ENCODE assay signal across 8 cellular contexts in genomic region chr7:107579881-107580715, GRCh38. TPM values are rescaled to one million over a fixed set of nuclear protein-coding genes. Genes with fewer than 3 reads are reported as not detected.
DNase-seq lines count a peak whose midpoint lies in the region; ATAC-seq and TF ChIP-seq lines count a peak whose summit lies in the region.

BCAP29 (plus strand) TSS chr7:107580246; CDS start chr7:107580773, 527 bp downstream.

- H3K27me3 Mint-ChIP-seq in T-helper 1 cell treated with Interleukin-12 subunit alpha and Interleukin-12 subunit beta and Interleukin-4 antibody, amounts not matched to agents 30 μg/mL and 1 μg/mL, for 36 hours (ENCODE audit: low read depth) = no peaks in the 10 kb centered on the region

- TF ChIP-seq CTCF in GM12875 (IDR thresholded peaks at IDR 0.05; ENCODE audit: borderline replicate concordance, insufficient read depth, low read depth, low read length) (peak; percentile 39; the same call in 1 of the 2 replicates), HFF-Myc (IDR thresholded peaks at IDR 0.05; ENCODE audit: low read depth, low read length, missing control alignments) (no peak), psoas muscle (IDR thresholded peaks at IDR 0.05) (peak; percentile 43), vagina (IDR thresholded peaks at IDR 0.05) (no peak)

- no peaks in the 10 kb centered on the region for H3K9me3 Mint-ChIP-seq in T-helper 1 cell treated with Interleukin-12 subunit alpha and Interleukin-12 subunit beta and Interleukin-4 antibody, amounts not matched to agents 30 μg/mL and 1 μg/mL, for 36 hours

- no peak for DNase-seq in HFF-Myc (ENCODE audit: extremely low read depth, low read depth)
- peak; percentile 90 for DNase-seq in NAMALWA (ENCODE audit: low spot score)
- DNase-seq in amygdala (lab: John Stamatoyannopoulos, UW) = peak in 55 of 56 donors; percentile 3 to 83 (median 63)
- peak; percentile 89 for DNase-seq in left ventricle myocardium superior
- peak; percentile 83 to 90 for DNase-seq in psoas muscle
- DNase-seq in vagina (ENCODE audit: extremely low spot score in 2 of 2) = no peak

- H3K27me3 ChIP-seq in psoas muscle (ENCODE audit: insufficient read depth in 3 of 3, low read length in 2 of 3) (no peaks in the 10 kb centered on the region), vagina (no peaks in the 10 kb centered on the region)

- 0% methylated on average over 59 to 89 of the region's 89 CpGs for WGBS in psoas muscle, 3 donors

- peak within 1 kb of the TSS; percentile 89 for H3K4me3 Mint-ChIP-seq in T-helper 1 cell treated with Interleukin-12 subunit alpha and Interleukin-12 subunit beta and Interleukin-4 antibody, amounts not matched to agents 30 μg/mL and 1 μg/mL, for 36 hours

- peaks cover 16% of the 10 kb centered on the region for H3K4me1 ChIP-seq in psoas muscle
- H3K4me1 ChIP-seq in vagina = peaks cover 15% of the 10 kb centered on the region

- H3K4me1 Mint-ChIP-seq in T-helper 1 cell treated with Interleukin-12 subunit alpha and Interleukin-12 subunit beta and Interleukin-4 antibody, amounts not matched to agents 30 μg/mL and 1 μg/mL, for 36 hours (ENCODE audit: low read depth) = peaks cover 24% of the 10 kb centered on the region

- H3K4me3 ChIP-seq in GM12875 (ENCODE audit: low read depth, low read length) = peak within 1 kb of the TSS; percentile 93
- peak within 1 kb of the TSS; percentile 73 for H3K4me3 ChIP-seq in HFF-Myc (replicated peaks; ENCODE audit: low read depth, low read length)
- peak within 1 kb of the TSS; percentile 66 for H3K4me3 ChIP-seq in psoas muscle
- H3K4me3 ChIP-seq in vagina = peak within 1 kb of the TSS; percentile 69 to 80

- intact Hi-C loops in left ventricle myocardium superior (cut with micrococcal nuclease) = no loop called here
- intact Hi-C loops in psoas muscle (cut with DNase I) = loop anchor here (2.0 to 10.0 kb wide), 2 partner anchors 15 to 145 kb away; no protein-coding TSS in a partner anchor
- intact Hi-C loops in vagina (cut with DNase I) = loop anchor here (2.0 kb wide), 1 partner anchor 15 kb away; no protein-coding TSS in a partner anchor

- peaks cover 11% of the 10 kb centered on the region for H3K36me3 Mint-ChIP-seq in T-helper 1 cell treated with Interleukin-12 subunit alpha and Interleukin-12 subunit beta and Interleukin-4 antibody, amounts not matched to agents 30 μg/mL and 1 μg/mL, for 36 hours (ENCODE audit: low read depth)

- H3K27ac ChIP-seq in psoas muscle = peak within 1 kb of the TSS; percentile 94
- peak within 1 kb of the TSS; percentile 98 for H3K27ac ChIP-seq in vagina

- ATAC-seq in left ventricle myocardium superior = peak; percentile 97
- peak; percentile 95 to 98 (median 96) for ATAC-seq in psoas muscle

- H3K36me3 ChIP-seq in psoas muscle (ENCODE audit: insufficient read depth in 1 of 2, low read depth in 1 of 2) (peaks cover 3 to 25% of the 10 kb centered on the region in 2 donors), vagina (no peaks in the 10 kb centered on the region)

- H3K9me3 ChIP-seq in psoas muscle (no peaks in the 10 kb centered on the region), vagina (no peaks in the 10 kb centered on the region)

- peak within 1 kb of the TSS; percentile 85 for H3K27ac Mint-ChIP-seq in T-helper 1 cell treated with Interleukin-12 subunit alpha and Interleukin-12 subunit beta and Interleukin-4 antibody, amounts not matched to agents 30 μg/mL and 1 μg/mL, for 36 hours

- peak in 1 of 2 donors; percentile 71 for TF ChIP-seq POLR2A in vagina (IDR thresholded peaks at IDR 0.05)

RNA-seq across cellular contexts. Expression of gene BCAP29, which starts in this region (rescaled TPM):
- 114 TPM for total RNA-seq in left ventricle myocardium superior
- total RNA-seq in psoas muscle = 10 to 100 TPM; 48.5 to 72.6 (median 58.0) TPM
- 10 to 100 TPM; 37.4 to 54.8 (median 50.5) TPM for polyA plus RNA-seq in psoas muscle
- total RNA-seq in vagina = 92.1 TPM

Comparison
In these comparisons a context has a peak if more than half of its experiments do, and no peak if none do; other contexts are left out.
1. CTCF ChIP-seq: peak in GM12875 (single experiment) and psoas muscle (single experiment); none in HFF-Myc (single experiment) and vagina (0 of 3).
2. DNase-seq: peak in NAMALWA (single experiment), amygdala (55 of 56), left ventricle myocardium superior (single experiment) and psoas muscle (2 of 2); none in HFF-Myc (single experiment) and vagina (0 of 2).
3. Peak in every context shown above with its lines, with median percentiles within 50 percentile points of each other: H3K4me3 ChIP-seq.